1 cellular context compared by ENCODE assay signal in the genomic region with DNA sequence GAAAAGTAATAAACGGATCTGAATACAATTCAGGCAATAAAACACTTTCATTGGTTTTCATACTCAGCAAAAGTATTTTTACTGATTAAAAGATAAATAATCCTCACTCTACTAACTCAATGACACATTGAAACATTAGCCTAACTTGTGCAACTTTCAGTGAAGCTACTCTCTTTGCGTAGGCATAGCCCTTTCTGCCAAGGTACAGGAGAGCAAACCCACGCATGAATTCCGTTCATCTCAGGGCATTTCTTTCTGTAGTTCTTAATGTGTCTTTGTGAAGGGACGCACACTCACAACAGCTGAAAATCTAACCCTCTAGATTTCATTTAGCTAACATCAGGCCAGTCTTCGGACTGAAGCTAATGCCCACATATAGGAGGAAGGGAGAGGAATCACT.
TF ChIP-seq lines count a peak whose summit lies in the region.

No MANE protein-coding gene starts in this region.

TF ChIP-seq in GM23338, 12 proteins besides CTCF, POLR2A, EP300 and RAD21 (continued from another document):
- TF ChIP-seq ZNF462 (CRISPR knock-in tag; IDR thresholded peaks at IDR 0.05) (no peak), EZH2phosphoT487 (IDR thresholded peaks at IDR 0.05; ENCODE audit: unreplicated experiment) (no peak)
TF ChIP-seq in GM23338: peak in this region for 0.
